Comparison of ENCODE assay signal across 8 cellular contexts in the genomic region with DNA sequence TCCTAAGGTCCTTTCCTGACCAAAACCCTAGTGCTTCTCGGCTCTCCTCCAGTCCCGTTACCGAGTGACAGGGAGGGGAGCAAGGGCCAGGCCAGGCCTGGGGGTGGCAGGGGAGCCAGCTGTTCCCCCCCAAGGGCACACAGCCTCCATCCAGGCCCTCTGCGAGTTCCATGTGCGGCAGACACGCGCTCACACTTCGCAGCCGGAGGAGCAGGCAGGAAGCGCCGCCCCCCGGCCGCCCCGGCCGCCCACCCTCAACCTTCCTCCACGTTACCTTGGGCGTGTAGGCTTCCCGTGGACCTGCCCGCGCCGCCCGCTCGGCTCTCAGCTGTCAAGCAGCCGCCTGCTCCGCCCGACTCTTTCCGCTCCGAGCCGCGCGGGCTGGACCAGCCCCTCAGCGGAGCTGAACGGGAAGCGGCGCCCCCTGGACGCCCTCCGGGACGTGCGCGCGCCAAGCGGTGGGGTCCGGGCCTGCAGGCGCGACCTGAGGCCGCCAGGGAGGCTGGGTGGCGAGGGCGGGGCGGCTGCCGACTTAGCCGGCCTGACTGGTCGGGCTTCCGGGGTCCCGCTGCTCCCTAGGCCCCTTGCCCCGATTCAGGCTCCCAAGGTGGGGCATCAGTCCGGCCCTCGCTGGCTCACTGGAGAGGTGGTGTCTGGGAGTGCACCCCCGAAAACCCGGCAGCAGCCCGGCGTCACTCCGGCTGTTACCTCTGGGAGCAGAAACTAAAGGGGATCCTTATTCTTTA. TPM values are rescaled to one million over a fixed set of nuclear protein-coding genes. Genes with fewer than 3 reads are reported as not detected.
A peak's percentile ranks its signal among the peaks of the same experiment; 100 is the strongest.
DNase-seq lines count a peak whose midpoint lies in the region; ATAC-seq lines count a peak whose summit lies in the region.

A gene with protein sequence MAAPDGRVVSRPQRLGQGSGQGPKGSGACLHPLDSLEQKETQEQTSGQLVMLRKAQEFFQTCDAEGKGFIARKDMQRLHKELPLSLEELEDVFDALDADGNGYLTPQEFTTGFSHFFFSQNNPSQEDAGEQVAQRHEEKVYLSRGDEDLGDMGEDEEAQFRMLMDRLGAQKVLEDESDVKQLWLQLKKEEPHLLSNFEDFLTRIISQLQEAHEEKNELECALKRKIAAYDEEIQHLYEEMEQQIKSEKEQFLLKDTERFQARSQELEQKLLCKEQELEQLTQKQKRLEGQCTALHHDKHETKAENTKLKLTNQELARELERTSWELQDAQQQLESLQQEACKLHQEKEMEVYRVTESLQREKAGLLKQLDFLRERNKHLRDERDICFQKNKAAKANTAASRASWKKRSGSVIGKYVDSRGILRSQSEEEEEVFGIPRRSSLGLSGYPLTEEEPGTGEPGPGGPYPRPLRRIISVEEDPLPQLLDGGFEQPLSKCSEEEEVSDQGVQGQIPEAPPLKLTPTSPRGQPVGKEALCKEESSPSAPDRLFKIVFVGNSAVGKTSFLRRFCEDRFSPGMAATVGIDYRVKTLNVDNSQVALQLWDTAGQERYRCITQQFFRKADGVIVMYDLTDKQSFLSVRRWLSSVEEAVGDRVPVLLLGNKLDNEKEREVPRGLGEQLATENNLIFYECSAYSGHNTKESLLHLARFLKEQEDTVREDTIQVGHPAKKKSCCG (minus strand): TSS at position 369 of the 746 bp plus-strand sequence. CDS start 56,110 bp downstream, outside the sequence.

- no peaks in the 10 kb centered on the region for H3K9me3 Mint-ChIP-seq in activated naive CD8-positive, alpha-beta T cell treated with anti-CD3 and anti-CD28 coated beads for 36 hours

- H3K27ac Mint-ChIP-seq in activated naive CD8-positive, alpha-beta T cell treated with anti-CD3 and anti-CD28 coated beads for 36 hours: peak within 1 kb of the TSS; percentile 97

- DNase-seq in COLO668 (lab: John Stamatoyannopoulos, UW; ENCODE audit: unreplicated experiment) (peak; percentile 87), SW480 (ENCODE audit: low spot score) (peak; percentile 83), iPS DF 19.7 (ENCODE audit: low read depth, low spot score) (peak; percentile 45), hippocampal formation (lab: John Stamatoyannopoulos, UW) (no peak)
- peak; percentile 94 for DNase-seq in activated naive CD8-positive, alpha-beta T cell treated with anti-CD3 and anti-CD28 coated beads for 36 hours
- peak; percentile 79 for DNase-seq in stimulated activated CD4-positive, alpha-beta T cell treated with anti-CD3 and anti-CD28 coated beads, Interleukin-12 subunit alpha, Interleukin-12 subunit beta, amount 100 ng/mL, for 4 hours

- no peaks in the 10 kb centered on the region for H3K27me3 Mint-ChIP-seq in activated naive CD8-positive, alpha-beta T cell treated with anti-CD3 and anti-CD28 coated beads for 36 hours

- H3K36me3 Mint-ChIP-seq in activated naive CD8-positive, alpha-beta T cell treated with anti-CD3 and anti-CD28 coated beads for 36 hours: peaks cover 31% of the 10 kb centered on the region

- H3K4me1 Mint-ChIP-seq in activated naive CD8-positive, alpha-beta T cell treated with anti-CD3 and anti-CD28 coated beads for 36 hours: peaks cover 45% of the 10 kb centered on the region

- H3K4me3 Mint-ChIP-seq in activated naive CD8-positive, alpha-beta T cell treated with anti-CD3 and anti-CD28 coated beads for 36 hours: peak within 1 kb of the TSS; percentile 99

- ATAC-seq in GM19452 (IDR thresholded peaks at IDR 0.05; ENCODE audit: unreplicated experiment) (peak; percentile 82), HG03565 (IDR thresholded peaks at IDR 0.05; ENCODE audit: unreplicated experiment) (peak; percentile 72)

RNA-seq across cellular contexts. Expression of the gene that starts here (rescaled TPM):
- 10 to 100 TPM; 24.5 to 26.0 TPM for total RNA-seq in activated naive CD8-positive, alpha-beta T cell treated with anti-CD3 and anti-CD28 coated beads for 36 hours

Comparison
In these comparisons a context has a peak if more than half of its experiments do, and no peak if none do; other contexts are left out.
1. DNase-seq: peak in COLO668 (single experiment), SW480 (single experiment), activated naive CD8-positive, alpha-beta T cell treated with anti-CD3 and anti-CD28 coated beads for 36 hours (single experiment), iPS DF 19.7 (single experiment) and stimulated activated CD4-positive, alpha-beta T cell treated with anti-CD3 and anti-CD28 coated beads, Interleukin-12 subunit alpha, Interleukin-12 subunit beta, amount 100 ng/mL, for 4 hours (single experiment); none in hippocampal formation (0 of 2).